ENCODE assay signal across 1 cellular context in the genomic region with DNA sequence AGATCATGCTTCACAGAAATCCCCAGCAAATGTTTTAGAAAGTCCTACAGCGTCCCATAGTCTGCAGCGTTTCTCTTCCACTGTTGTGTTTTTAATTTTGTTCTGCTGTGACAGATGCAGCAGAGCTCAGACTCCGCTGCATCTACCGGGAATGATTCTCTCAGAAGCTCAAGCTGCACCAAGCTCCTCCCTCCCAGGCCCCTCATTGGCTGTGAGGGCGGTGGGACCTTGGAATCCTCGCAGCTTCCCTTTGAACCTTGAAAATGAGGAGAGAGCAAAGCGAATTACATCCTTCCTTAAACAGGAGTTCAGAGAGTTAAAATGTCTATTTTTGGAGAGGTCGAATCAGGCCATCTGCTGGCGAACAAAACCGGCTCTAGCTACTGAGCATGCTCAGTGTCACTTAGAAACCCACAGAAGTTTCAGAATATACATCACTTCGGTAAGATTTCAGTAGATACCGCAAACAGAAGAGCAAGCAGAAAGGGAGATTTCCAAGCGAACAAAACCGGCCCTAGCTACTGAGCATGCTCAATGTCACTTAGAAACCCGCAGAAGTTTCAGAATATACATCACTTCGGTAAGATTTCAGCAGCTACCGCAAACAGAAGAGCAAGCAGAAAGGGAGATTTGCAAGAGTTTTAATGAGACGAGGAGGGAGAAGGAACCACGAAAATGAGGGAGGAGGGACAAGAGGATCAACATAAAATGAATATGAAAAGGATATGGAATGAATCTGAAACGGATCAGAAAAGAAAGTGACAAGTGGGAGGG.
TF ChIP-seq lines count a peak whose summit lies in the region.

A gene (minus strand): TSS at position 144 of the 774 bp plus-strand sequence. CDS start 188 bp downstream, outside the sequence.

TF ChIP-seq in K562, 482 proteins besides CTCF, POLR2A, EP300 and RAD21 (continued from another document):
- TF ChIP-seq, protein P1, sequence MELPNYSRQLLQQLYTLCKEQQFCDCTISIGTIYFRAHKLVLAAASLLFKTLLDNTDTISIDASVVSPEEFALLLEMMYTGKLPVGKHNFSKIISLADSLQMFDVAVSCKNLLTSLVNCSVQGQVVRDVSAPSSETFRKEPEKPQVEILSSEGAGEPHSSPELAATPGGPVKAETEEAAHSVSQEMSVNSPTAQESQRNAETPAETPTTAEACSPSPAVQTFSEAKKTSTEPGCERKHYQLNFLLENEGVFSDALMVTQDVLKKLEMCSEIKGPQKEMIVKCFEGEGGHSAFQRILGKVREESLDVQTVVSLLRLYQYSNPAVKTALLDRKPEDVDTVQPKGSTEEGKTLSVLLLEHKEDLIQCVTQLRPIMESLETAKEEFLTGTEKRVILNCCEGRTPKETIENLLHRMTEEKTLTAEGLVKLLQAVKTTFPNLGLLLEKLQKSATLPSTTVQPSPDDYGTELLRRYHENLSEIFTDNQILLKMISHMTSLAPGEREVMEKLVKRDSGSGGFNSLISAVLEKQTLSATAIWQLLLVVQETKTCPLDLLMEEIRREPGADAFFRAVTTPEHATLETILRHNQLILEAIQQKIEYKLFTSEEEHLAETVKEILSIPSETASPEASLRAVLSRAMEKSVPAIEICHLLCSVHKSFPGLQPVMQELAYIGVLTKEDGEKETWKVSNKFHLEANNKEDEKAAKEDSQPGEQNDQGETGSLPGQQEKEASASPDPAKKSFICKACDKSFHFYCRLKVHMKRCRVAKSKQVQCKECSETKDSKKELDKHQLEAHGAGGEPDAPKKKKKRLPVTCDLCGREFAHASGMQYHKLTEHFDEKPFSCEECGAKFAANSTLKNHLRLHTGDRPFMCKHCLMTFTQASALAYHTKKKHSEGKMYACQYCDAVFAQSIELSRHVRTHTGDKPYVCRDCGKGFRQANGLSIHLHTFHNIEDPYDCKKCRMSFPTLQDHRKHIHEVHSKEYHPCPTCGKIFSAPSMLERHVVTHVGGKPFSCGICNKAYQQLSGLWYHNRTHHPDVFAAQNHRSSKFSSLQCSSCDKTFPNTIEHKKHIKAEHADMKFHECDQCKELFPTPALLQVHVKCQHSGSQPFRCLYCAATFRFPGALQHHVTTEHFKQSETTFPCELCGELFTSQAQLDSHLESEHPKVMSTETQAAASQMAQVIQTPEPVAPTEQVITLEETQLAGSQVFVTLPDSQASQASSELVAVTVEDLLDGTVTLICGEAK (IDR thresholded peaks at IDR 0.05) = 0 out of 2 replicates have a peak, but pooled peaks have one; percentile 17
- TF ChIP-seq, protein P1 (CRISPR knock-in tag; IDR thresholded peaks at IDR 0.05) = no peak
- TF ChIP-seq L3MBTL2 (IDR thresholded peaks at IDR 0.05) (peak; percentile 66), MEF2D (tag; conservative IDR thresholded peaks at IDR 0.05; ENCODE audit: low read depth) (peak; percentile 92), SMARCA4 (IDR thresholded peaks at IDR 0.05) (0 out of 2 replicates have a peak, but pooled peaks have one; percentile 13), ZEB2 (IDR thresholded peaks at IDR 0.05) (peak; percentile 29; the same call in 1 of the 2 replicates), FOXJ2 (tag; IDR thresholded peaks at IDR 0.05) (0 out of 2 replicates have a peak, but pooled peaks have one; percentile 21), ZNF766 (CRISPR knock-in tag; conservative IDR thresholded peaks at IDR 0.05) (peak; percentile 63), ZNF263 (CRISPR knock-in tag; IDR thresholded peaks at IDR 0.05; ENCODE audit: borderline replicate concordance) (peak; percentile 49), CTBP1 (IDR thresholded peaks at IDR 0.05; ENCODE audit: borderline replicate concordance) (peak; percentile 48; the same call in 1 of the 2 replicates), NR2C2 (CRISPR knock-in tag; IDR thresholded peaks at IDR 0.05) (no peak), NR2C2 (tag; IDR thresholded peaks at IDR 0.05) (peak; percentile 65), ZBTB1 (CRISPR knock-in tag; IDR thresholded peaks at IDR 0.05; ENCODE audit: borderline replicate concordance, low read depth) (no peak), ZNF408 (CRISPR knock-in tag; IDR thresholded peaks at IDR 0.05; ENCODE audit: low read depth) (no peak), NFYB (IDR thresholded peaks at IDR 0.05; ENCODE audit: extremely low read depth, insufficient read length) (peak; percentile 47)
- TF ChIP-seq, protein P2, sequence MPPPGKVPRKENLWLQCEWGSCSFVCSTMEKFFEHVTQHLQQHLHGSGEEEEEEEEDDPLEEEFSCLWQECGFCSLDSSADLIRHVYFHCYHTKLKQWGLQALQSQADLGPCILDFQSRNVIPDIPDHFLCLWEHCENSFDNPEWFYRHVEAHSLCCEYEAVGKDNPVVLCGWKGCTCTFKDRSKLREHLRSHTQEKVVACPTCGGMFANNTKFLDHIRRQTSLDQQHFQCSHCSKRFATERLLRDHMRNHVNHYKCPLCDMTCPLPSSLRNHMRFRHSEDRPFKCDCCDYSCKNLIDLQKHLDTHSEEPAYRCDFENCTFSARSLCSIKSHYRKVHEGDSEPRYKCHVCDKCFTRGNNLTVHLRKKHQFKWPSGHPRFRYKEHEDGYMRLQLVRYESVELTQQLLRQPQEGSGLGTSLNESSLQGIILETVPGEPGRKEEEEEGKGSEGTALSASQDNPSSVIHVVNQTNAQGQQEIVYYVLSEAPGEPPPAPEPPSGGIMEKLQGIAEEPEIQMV (tag; conservative IDR thresholded peaks at IDR 0.05; ENCODE audit: low read depth) = no peak
- TF ChIP-seq, protein P3, sequence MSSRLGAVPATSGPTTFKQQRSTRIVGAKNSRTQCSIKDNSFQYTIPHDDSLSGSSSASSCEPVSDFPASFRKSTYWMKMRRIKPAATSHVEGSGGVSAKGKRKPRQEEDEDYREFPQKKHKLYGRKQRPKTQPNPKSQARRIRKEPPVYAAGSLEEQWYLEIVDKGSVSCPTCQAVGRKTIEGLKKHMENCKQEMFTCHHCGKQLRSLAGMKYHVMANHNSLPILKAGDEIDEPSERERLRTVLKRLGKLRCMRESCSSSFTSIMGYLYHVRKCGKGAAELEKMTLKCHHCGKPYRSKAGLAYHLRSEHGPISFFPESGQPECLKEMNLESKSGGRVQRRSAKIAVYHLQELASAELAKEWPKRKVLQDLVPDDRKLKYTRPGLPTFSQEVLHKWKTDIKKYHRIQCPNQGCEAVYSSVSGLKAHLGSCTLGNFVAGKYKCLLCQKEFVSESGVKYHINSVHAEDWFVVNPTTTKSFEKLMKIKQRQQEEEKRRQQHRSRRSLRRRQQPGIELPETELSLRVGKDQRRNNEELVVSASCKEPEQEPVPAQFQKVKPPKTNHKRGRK (tag; IDR thresholded peaks at IDR 0.05) = 0 out of 2 replicates have a peak, but pooled peaks have one; percentile 16
- TF ChIP-seq, protein P4, sequence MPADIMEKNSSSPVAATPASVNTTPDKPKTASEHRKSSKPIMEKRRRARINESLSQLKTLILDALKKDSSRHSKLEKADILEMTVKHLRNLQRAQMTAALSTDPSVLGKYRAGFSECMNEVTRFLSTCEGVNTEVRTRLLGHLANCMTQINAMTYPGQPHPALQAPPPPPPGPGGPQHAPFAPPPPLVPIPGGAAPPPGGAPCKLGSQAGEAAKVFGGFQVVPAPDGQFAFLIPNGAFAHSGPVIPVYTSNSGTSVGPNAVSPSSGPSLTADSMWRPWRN (IDR thresholded peaks at IDR 0.05; ENCODE audit: low read depth) = no peak
- TF ChIP-seq, protein P5, sequence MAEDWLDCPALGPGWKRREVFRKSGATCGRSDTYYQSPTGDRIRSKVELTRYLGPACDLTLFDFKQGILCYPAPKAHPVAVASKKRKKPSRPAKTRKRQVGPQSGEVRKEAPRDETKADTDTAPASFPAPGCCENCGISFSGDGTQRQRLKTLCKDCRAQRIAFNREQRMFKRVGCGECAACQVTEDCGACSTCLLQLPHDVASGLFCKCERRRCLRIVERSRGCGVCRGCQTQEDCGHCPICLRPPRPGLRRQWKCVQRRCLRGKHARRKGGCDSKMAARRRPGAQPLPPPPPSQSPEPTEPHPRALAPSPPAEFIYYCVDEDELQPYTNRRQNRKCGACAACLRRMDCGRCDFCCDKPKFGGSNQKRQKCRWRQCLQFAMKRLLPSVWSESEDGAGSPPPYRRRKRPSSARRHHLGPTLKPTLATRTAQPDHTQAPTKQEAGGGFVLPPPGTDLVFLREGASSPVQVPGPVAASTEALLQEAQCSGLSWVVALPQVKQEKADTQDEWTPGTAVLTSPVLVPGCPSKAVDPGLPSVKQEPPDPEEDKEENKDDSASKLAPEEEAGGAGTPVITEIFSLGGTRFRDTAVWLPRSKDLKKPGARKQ (CRISPR knock-in tag; IDR thresholded peaks at IDR 0.05) = no peak
